ENCODE assay signal across 22 cellular contexts in the genomic region with DNA sequence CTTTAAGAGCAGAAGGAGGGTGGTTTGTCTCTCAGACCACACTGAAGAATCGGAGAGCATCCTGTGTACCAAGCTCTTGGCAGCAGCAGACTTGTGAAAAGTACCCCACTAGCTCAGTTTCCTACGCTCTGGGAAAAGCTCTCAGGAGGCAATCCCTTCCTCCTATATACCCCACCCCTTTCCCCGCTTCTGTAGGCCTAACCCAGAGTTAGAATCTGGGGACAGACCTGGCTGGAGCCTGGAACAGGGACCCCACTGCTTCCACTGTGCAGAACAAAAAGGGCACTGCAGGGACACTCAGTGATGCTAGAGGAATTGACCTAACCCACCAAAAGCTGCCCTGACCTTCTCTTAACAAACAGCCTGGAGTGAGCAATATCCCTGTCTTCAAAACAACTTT.
"Had no signal": no experiment of that assay in that cellular context is flagged by ENCODE, and none has a peak within 500 bp of the region (broad histone marks: within the 10 kb centered on the region; RNA-seq: fewer than 3 reads in every experiment).

No MANE protein-coding gene starts in this region.

- H3K27ac Mint-ChIP-seq: activated naive CD4-positive, alpha-beta T cell treated with anti-CD3 and anti-CD28 coated beads, Interleukin-2, amount 50 U/mL, for 72 hours; activated T-cell treated with anti-CD3 and anti-CD28 coated beads, Interleukin-2, amount 50 U/mL, for 24 hours; activated T-helper 17 cell treated with anti-CD3 and anti-CD28 coated beads, Interleukin-2, amount 50 U/mL, for 72 hours; effector memory CD8-positive, alpha-beta T cell; memory B cell; natural killer cell treated with Interleukin-12 subunit alpha and Interleukin-12 subunit beta and Interleukin-15 and Interleukin-18, amount 100 ng/mL, for 72 hours; stimulated activated naive CD8-positive, alpha-beta T cell treated with anti-CD3 and anti-CD28 coated beads, Interleukin-15, Interleukin-2, amounts not matched to agents 100 ng/mL and 50 ng/mL, for 24 hours had no signal

- H3K27me3 Mint-ChIP-seq: memory B cell; natural killer cell treated with Interleukin-12 subunit alpha and Interleukin-12 subunit beta and Interleukin-15 and Interleukin-18, amount 100 ng/mL, for 72 hours had no signal

- H3K9me3 Mint-ChIP-seq: activated naive CD4-positive, alpha-beta T cell treated with anti-CD3 and anti-CD28 coated beads, Interleukin-2, amount 50 U/mL, for 72 hours; activated T-cell treated with anti-CD3 and anti-CD28 coated beads, Interleukin-2, amount 50 U/mL, for 24 hours; activated T-helper 17 cell treated with anti-CD3 and anti-CD28 coated beads, Interleukin-2, amount 50 U/mL, for 72 hours; brain; effector memory CD8-positive, alpha-beta T cell; memory B cell; natural killer cell treated with Interleukin-12 subunit alpha and Interleukin-12 subunit beta and Interleukin-15 and Interleukin-18, amount 100 ng/mL, for 72 hours; stimulated activated naive CD8-positive, alpha-beta T cell treated with anti-CD3 and anti-CD28 coated beads, Interleukin-15, Interleukin-2, amounts not matched to agents 100 ng/mL and 50 ng/mL, for 24 hours had no signal

- H3K27ac ChIP-seq: esophagus muscularis mucosa, hepatocyte, left ventricle myocardium inferior, pancreas, psoas muscle, tibial artery had no signal

- H3K4me1 Mint-ChIP-seq: activated T-helper 17 cell treated with anti-CD3 and anti-CD28 coated beads, Interleukin-2, amount 50 U/mL, for 72 hours; memory B cell had no signal

- H3K27me3 ChIP-seq: esophagus muscularis mucosa, hepatocyte, tibial artery had no signal

- H3K4me3 ChIP-seq: esophagus muscularis mucosa, hepatocyte, left ventricle myocardium inferior, pancreas, psoas muscle, tibial artery had no signal

- H3K4me3 Mint-ChIP-seq: activated T-cell treated with anti-CD3 and anti-CD28 coated beads, Interleukin-2, amount 50 U/mL, for 24 hours; activated T-helper 17 cell treated with anti-CD3 and anti-CD28 coated beads, Interleukin-2, amount 50 U/mL, for 72 hours; brain; effector memory CD8-positive, alpha-beta T cell; memory B cell; natural killer cell treated with Interleukin-12 subunit alpha and Interleukin-12 subunit beta and Interleukin-15 and Interleukin-18, amount 100 ng/mL, for 72 hours; stimulated activated naive CD8-positive, alpha-beta T cell treated with anti-CD3 and anti-CD28 coated beads, Interleukin-15, Interleukin-2, amounts not matched to agents 100 ng/mL and 50 ng/mL, for 24 hours had no signal

- H3K9me3 ChIP-seq: esophagus muscularis mucosa, left ventricle myocardium inferior, pancreas, psoas muscle, tibial artery had no signal

- H2AFZ ChIP-seq: hepatocyte had no signal

- H3K36me3 Mint-ChIP-seq: activated naive CD4-positive, alpha-beta T cell treated with anti-CD3 and anti-CD28 coated beads, Interleukin-2, amount 50 U/mL, for 72 hours; brain; memory B cell; natural killer cell treated with Interleukin-12 subunit alpha and Interleukin-12 subunit beta and Interleukin-15 and Interleukin-18, amount 100 ng/mL, for 72 hours had no signal

- H3K4me1 ChIP-seq: esophagus muscularis mucosa, left ventricle myocardium inferior, pancreas, psoas muscle, tibial artery had no signal

- H3K4me2 ChIP-seq: hepatocyte had no signal

- H3K79me2 ChIP-seq: hepatocyte had no signal

- ATAC-seq: activated naive CD4-positive, alpha-beta T cell treated with anti-CD3 and anti-CD28 coated beads, Interleukin-2, amount 50 U/mL, for 72 hours; activated T-helper 17 cell treated with anti-CD3 and anti-CD28 coated beads, Interleukin-2, amount 50 U/mL, for 72 hours; effector memory CD8-positive, alpha-beta T cell; natural killer cell treated with Interleukin-12 subunit alpha and Interleukin-12 subunit beta and Interleukin-15 and Interleukin-18, amount 100 ng/mL, for 72 hours; pancreas; psoas muscle; right cardiac atrium had no signal

- H3K36me3 ChIP-seq: esophagus muscularis mucosa, left ventricle myocardium inferior, pancreas, tibial artery had no signal

- DNase-seq: activated CD4-positive, alpha-beta T cell treated with anti-CD3 and anti-CD28 coated beads, Interleukin-2, amount 50 U/mL, for 4 hours; activated CD8-positive, alpha-beta memory T cell treated with anti-CD3 and anti-CD28 coated beads for 24 hours; activated CD8-positive, alpha-beta memory T cell treated with anti-CD3 and anti-CD28 coated beads, Interleukin-2, amount 50 U/mL, for 4 hours; activated T-cell treated with anti-CD3 and anti-CD28 coated beads, Interleukin-2, amount 50 U/mL, for 24 hours; aorta; central memory CD4-positive, alpha-beta T cell; effector memory CD8-positive, alpha-beta T cell; glutamatergic neuron; left ventricle myocardium inferior; pancreas; psoas muscle; right cardiac atrium; stimulated activated CD4-positive, alpha-beta T cell treated with anti-CD3 and anti-CD28 coated beads, Interleukin-4, amount 100 ng/mL, for 4 hours; tibial artery had no signal
